Comparison of ENCODE assay signal across 12 cellular contexts in the genomic region with DNA sequence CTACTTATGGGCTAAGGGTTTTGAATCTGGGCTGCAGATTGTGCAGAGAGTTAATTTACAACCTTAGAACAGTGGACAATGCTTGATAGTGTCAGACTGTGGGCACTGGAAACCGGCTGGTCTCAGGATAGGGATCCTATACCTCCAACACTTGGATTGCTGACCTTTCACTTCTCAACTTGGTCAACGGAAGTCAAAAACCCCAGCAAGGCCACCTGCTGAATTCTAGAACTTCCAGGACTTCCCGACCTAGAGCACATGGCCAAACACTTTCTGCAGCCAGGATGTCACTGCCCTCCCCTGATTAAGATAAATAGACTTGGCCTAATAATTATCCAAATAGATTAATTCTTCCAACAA. TPM values are rescaled to one million over a fixed set of nuclear protein-coding genes. Genes with fewer than 3 reads are reported as not detected.
A peak's percentile ranks its signal among the peaks of the same experiment; 100 is the strongest.
DNase-seq lines count a peak whose midpoint lies in the region; ATAC-seq and TF ChIP-seq lines count a peak whose summit lies in the region.
"Had no signal": no experiment of that assay in that cellular context is flagged by ENCODE, and none has a peak within 500 bp of the region (broad histone marks: within the 10 kb centered on the region; RNA-seq: fewer than 3 reads in every experiment).

No MANE protein-coding gene starts in this region.

- intact Hi-C loops in Calu3 (cut with micrococcal nuclease; ENCODE audit: unreplicated experiment) (no loop called here), OCI-LY7 (cut with micrococcal nuclease; ENCODE audit: unreplicated experiment) (loop anchor here (5.0 kb wide), 1 partner anchor 58 kb away; the partner anchor contains the start of genes CEPT1 and DRAM2)

- peaks cover 50% of the 10 kb centered on the region for H3K4me1 Mint-ChIP-seq in Calu3 (ENCODE audit: low read depth, unreplicated experiment)

- POLR2A ChIA-PET in OCI-LY7 (lab: Charles Lee) = interaction anchor here (2.6 kb wide), 1 partner anchor 19 kb away, joined by 19 read pairs; no protein-coding TSS in a partner anchor
- POLR2A ChIA-PET in RWPE1 (lab: Yijun Ruan, JAX; ENCODE audit: low non-redundant PET) = no interaction called here

- H3K27ac ChIP-seq in OCI-LY7 (ENCODE audit: low read depth, low read length, poor library complexity, severe bottlenecking) = no peak overlapping the region
- H3K27ac ChIP-seq in epithelial cell of prostate = peak overlapping the region; percentile 79
- peak overlapping the region; percentile 40 for H3K27ac ChIP-seq in skeletal muscle tissue (ENCODE audit: low read depth, low read length)
- no peak overlapping the region for H3K27ac ChIP-seq in RWPE1
- H3K27ac ChIP-seq: ovary, SJCRH30, testis had no signal

- H3K79me2 ChIP-seq in OCI-LY7 (ENCODE audit: insufficient read depth, low read depth, low read length) = peaks cover 7% of the 10 kb centered on the region; the same call in 1 of the 2 replicates

- peaks cover 42% of the 10 kb centered on the region for H3K36me3 Mint-ChIP-seq in Calu3 (ENCODE audit: insufficient read depth, unreplicated experiment)

- H3K27me3 Mint-ChIP-seq in Calu3 (ENCODE audit: unreplicated experiment) = no peaks in the 10 kb centered on the region

- H3K9me3 ChIP-seq in OCI-LY7 (ENCODE audit: low read length) (no peaks in the 10 kb centered on the region), skeletal muscle tissue (ENCODE audit: control insufficient read depth in 3 of 3, low read length in 3 of 3) (no peaks in the 10 kb centered on the region)
- H3K9me3 ChIP-seq: ovary, SJCRH30, testis had no signal

- H3K36me3 ChIP-seq in OCI-LY7 (ENCODE audit: insufficient read depth, low read length) (peaks cover 10% of the 10 kb centered on the region; the same call in 1 of the 2 replicates), skeletal muscle tissue (ENCODE audit: control insufficient read depth in 3 of 3, insufficient read depth in 3 of 3, low read length in 3 of 3) (no peaks in the 10 kb centered on the region)
- H3K36me3 ChIP-seq: ovary, SJCRH30 had no signal

- peaks cover 76% of the 10 kb centered on the region for H3K4me1 ChIP-seq in OCI-LY7 (ENCODE audit: insufficient read depth, low read length, poor library complexity, severe bottlenecking)
- H3K4me1 ChIP-seq in skeletal muscle tissue (ENCODE audit: control insufficient read depth in 3 of 3, insufficient read depth in 3 of 3, low read length in 3 of 3) = peaks cover 3 to 16% (median 4%) of the 10 kb centered on the region in 3 donors

- peak overlapping the region; percentile 1; the same call in 1 of the 2 replicates for H2AFZ ChIP-seq in OCI-LY7 (ENCODE audit: low read length)

- BruUV-seq in Calu3 (replicated peaks; lab: Mats Ljungman, UMichigan) (no TSS peak), OCI-LY7 (replicated peaks; lab: Mats Ljungman, UMichigan) (no TSS peak)

- CTCF ChIA-PET in Calu3 (lab: Charles Lee) (no interaction called here), OCI-LY7 (lab: Charles Lee; ENCODE audit: unreplicated experiment) (no interaction called here), RWPE1 (lab: Yijun Ruan, JAX) (no interaction called here)

- H3K4me3 ChIP-seq in OCI-LY7 (ENCODE audit: low read depth, low read length, poor library complexity, severe bottlenecking) = no peak overlapping the region
- H3K4me3 ChIP-seq in skeletal muscle tissue (ENCODE audit: low read length in 3 of 3) = peak overlapping the region in 1 of 3 donors; percentile 27
- H3K4me3 ChIP-seq: ovary, SJCRH30, testis had no signal

- H3K27ac Mint-ChIP-seq in Calu3 (ENCODE audit: unreplicated experiment) = peak overlapping the region; percentile 86

- H4K20me1 ChIP-seq in OCI-LY7 (ENCODE audit: insufficient read depth, low read length) = no peaks in the 10 kb centered on the region

- H3K9me3 Mint-ChIP-seq in Calu3 (ENCODE audit: low read depth, unreplicated experiment) = no peaks in the 10 kb centered on the region

- peak overlapping the region; percentile 98 for H3K4me2 ChIP-seq in OCI-LY7 (ENCODE audit: low read length)

- H3K9me2 ChIP-seq in OCI-LY7 (ENCODE audit: insufficient read depth, low read length) = no peaks in the 10 kb centered on the region

- peaks cover 15 to 25% (median 17%) of the 10 kb centered on the region in 3 donors for H3K27me3 ChIP-seq in skeletal muscle tissue (ENCODE audit: control insufficient read depth in 3 of 3, insufficient read depth in 3 of 3, low read length in 3 of 3)
- H3K27me3 ChIP-seq: ovary, SJCRH30, testis had no signal

- H3K4me3 Mint-ChIP-seq in Calu3 (ENCODE audit: low read depth, unreplicated experiment) = peak overlapping the region; percentile 52

- TF ChIP-seq CTCF in Calu3 (IDR thresholded peaks at IDR 0.05; ENCODE audit: unreplicated experiment) (no peak), OCI-LY7 (conservative IDR thresholded peaks at IDR 0.05; ENCODE audit: low read length) (no peak), RWPE1 (conservative IDR thresholded peaks at IDR 0.05; ENCODE audit: low read depth) (no peak)

- ATAC-seq in GM18511 (IDR thresholded peaks at IDR 0.05; ENCODE audit: unreplicated experiment) = no peak

- DNase-seq in Calu3 (no peak), OCI-LY7 (ENCODE audit: low spot score) (no peak), epithelial cell of prostate (ENCODE audit: low read depth, low spot score) (no peak), RWPE1 (ENCODE audit: low spot score) (no peak), SK-N-DZ (ENCODE audit: low spot score) (no peak), NCI-H82 (lab: John Stamatoyannopoulos, UW) (no peak)
- DNase-seq: NCI-H446, ovary had no signal

- no peak overlapping the region for H3K9ac ChIP-seq in skeletal muscle tissue (ENCODE audit: low read depth in 1 of 3, low read length in 3 of 3)

RNA-seq across cellular contexts. Expression of gene DENND2D, which starts 0.3 kb away (rescaled TPM):
- total RNA-seq in Calu3 (2022) (11.8 and 20.0 TPM in 2 replicates), OCI-LY7 (2022) (9.8 and 13.5 TPM in 2 replicates), skeletal muscle tissue (3.7 TPM)
- 34.4 and 39.9 TPM in 2 replicates for total RNA-seq in OCI-LY7 (2014; rRNA removed; shearing (Covaris generic))
- polyA plus RNA-seq in SK-N-DZ (2014; cell fraction: cytosol; rRNA removed) = not detected in 2 replicates
- 0.11 TPM in 1 of 2 replicates, not detected in the other for polyA plus RNA-seq in SK-N-DZ (2014; cell fraction: nucleus; rRNA removed)
- total RNA-seq: SJCRH30 had no signal

RNA-seq across cellular contexts. Expression of gene CHI3L2, which starts 26.7 kb away (rescaled TPM):
- total RNA-seq in Calu3 (2022) (0.52 TPM in 1 of 2 replicates, not detected in the other), OCI-LY7 (2022) (88.7 and 95.4 TPM in 2 replicates), skeletal muscle tissue (1.0 TPM)
- total RNA-seq in OCI-LY7 (2014; rRNA removed; shearing (Covaris generic)) = 37.1 and 50.6 TPM in 2 replicates
- not detected in 2 replicates for polyA plus RNA-seq in SK-N-DZ (2014; cell fraction: cytosol; rRNA removed)
- not detected in 2 replicates for polyA plus RNA-seq in SK-N-DZ (2014; cell fraction: nucleus; rRNA removed)

Comparison
In these comparisons a context has a peak if more than half of its experiments do, and no peak if none do; other contexts are left out.
1. H3K27ac ChIP-seq: peak in epithelial cell of prostate (single experiment) and skeletal muscle tissue (single experiment); none in OCI-LY7 (single experiment) and RWPE1 (single experiment).
2. RNA of gene CHI3L2, which starts 26.7 kb away (total RNA-seq): 37.1 to 95.4 TPM in OCI-LY7; 1.0 TPM in skeletal muscle tissue (single experiment) and 0.52 TPM in Calu3; every median in the first group is over 10 times any median in the second.